Comparison of ENCODE assay signal across 8 cellular contexts in the genomic region with DNA sequence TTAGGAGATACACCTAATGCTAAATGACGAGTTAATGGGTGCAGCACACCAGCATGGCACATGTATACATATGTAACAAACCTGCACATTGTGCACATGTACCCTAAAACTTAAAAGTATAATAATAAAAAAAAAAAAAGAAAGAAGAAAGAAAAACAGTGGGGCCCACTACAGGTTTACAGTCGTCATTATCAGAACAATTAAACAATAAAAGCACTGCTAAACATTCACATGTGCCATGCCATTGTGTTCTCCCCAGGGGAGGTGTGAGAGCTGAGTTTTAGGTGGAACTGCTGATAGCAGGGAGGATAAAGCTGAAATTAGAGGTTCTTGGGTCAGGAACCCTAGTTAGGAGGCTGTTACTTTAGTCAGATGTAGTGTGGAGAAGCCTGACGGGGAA.
DNase-seq lines count a peak whose midpoint lies in the region; ATAC-seq and TF ChIP-seq lines count a peak whose summit lies in the region.
"Not testable (repeated sequence)": the region's sequence is repeated elsewhere in the genome, so short reads cannot be mapped to it uniquely, and the experiment has no call there.

No MANE protein-coding gene starts in this region.

- H3K9me2 ChIP-seq in GM23338 (ENCODE audit: insufficient read depth) = not testable (repeated sequence)

- peaks cover 51 to 52% of the 10 kb centered on the region in 2 donors for H3K36me3 Mint-ChIP-seq in CD14-positive monocyte
- H3K36me3 Mint-ChIP-seq in GM23338 (ENCODE audit: low read depth) = not testable (repeated sequence)
- peaks cover 24% of the 10 kb centered on the region for H3K36me3 Mint-ChIP-seq in activated T-cell treated with anti-CD3 and anti-CD28 coated beads, Interleukin-2, amount 50 U/mL, for 24 hours (ENCODE audit: low read depth)
- peaks cover 22% of the 10 kb centered on the region for H3K36me3 Mint-ChIP-seq in activated naive CD8-positive, alpha-beta T cell treated with anti-CD3 and anti-CD28 coated beads, Interleukin-2, amount 50 U/mL, for 24 hours (ENCODE audit: low read depth)
- H3K36me3 Mint-ChIP-seq in natural killer cell treated with Interleukin-12 subunit alpha and Interleukin-12 subunit beta and Interleukin-15 and Interleukin-18, amount 100 ng/mL, for 72 hours = peaks cover 22% of the 10 kb centered on the region

- not testable (repeated sequence) for H3K4me3 ChIP-seq in GM23338, upper lobe of left lung
- H3K4me3 ChIP-seq in OCI-LY3 (ENCODE audit: low read length) = peak overlapping the region; percentile 2

- peaks cover 35% of the 10 kb centered on the region for H3K4me1 ChIP-seq in GM23338 (ENCODE audit: insufficient read depth)
- H3K4me1 ChIP-seq in OCI-LY3 (ENCODE audit: low read length) = peaks cover 71% of the 10 kb centered on the region
- H3K4me1 ChIP-seq in upper lobe of left lung = peaks cover 0 to 11% (median 0%) of the 10 kb centered on the region in 4 donors

- H3K4me2 ChIP-seq in GM23338 (peak overlapping the region; percentile 4; the same call in 1 of the 2 replicates), OCI-LY3 (ENCODE audit: low read length) (peak overlapping the region; percentile 65)

- not testable (repeated sequence) for H3K9me3 ChIP-seq in OCI-LY3 (ENCODE audit: insufficient read depth, low read length); upper lobe of left lung

- peaks cover 44% of the 10 kb centered on the region for H3K4me1 Mint-ChIP-seq in CD14-positive monocyte
- H3K4me1 Mint-ChIP-seq in GM23338 = peaks cover 40% of the 10 kb centered on the region
- H3K4me1 Mint-ChIP-seq in activated T-cell treated with anti-CD3 and anti-CD28 coated beads, Interleukin-2, amount 50 U/mL, for 24 hours (ENCODE audit: low read depth) = peaks cover 43% of the 10 kb centered on the region
- peaks cover 59% of the 10 kb centered on the region for H3K4me1 Mint-ChIP-seq in activated naive CD8-positive, alpha-beta T cell treated with anti-CD3 and anti-CD28 coated beads, Interleukin-2, amount 50 U/mL, for 24 hours
- H3K4me1 Mint-ChIP-seq in natural killer cell treated with Interleukin-12 subunit alpha and Interleukin-12 subunit beta and Interleukin-15 and Interleukin-18, amount 100 ng/mL, for 72 hours (ENCODE audit: low read depth in 2 of 2) = peaks cover 41 to 57% of the 10 kb centered on the region in 2 donors

- not testable (repeated sequence) for H3K79me2 ChIP-seq in GM23338 (replicated peaks; ENCODE audit: insufficient read depth); OCI-LY3 (ENCODE audit: low read length)

- intact Hi-C loops in CD14-positive monocyte (cut with micrococcal nuclease) = loop anchor here in 1 of 2 donors (2.0 to 5.0 kb wide), 2 partner anchors 107 to 284 kb away; a partner anchor contains a TSS

- not testable (repeated sequence) for H3K27ac ChIP-seq in GM23338 (ENCODE audit: low read depth)
- H3K27ac ChIP-seq in OCI-LY3 (ENCODE audit: low read length) (peak overlapping the region; percentile 95), upper lobe of left lung (peak overlapping the region; percentile 19 to 68 (median 48))

- peak overlapping the region; percentile 95 to 100 (median 99) for H3K27ac Mint-ChIP-seq in CD14-positive monocyte
- H3K27ac Mint-ChIP-seq in GM23338 = peak overlapping the region; percentile 45
- H3K27ac Mint-ChIP-seq in activated T-cell treated with anti-CD3 and anti-CD28 coated beads, Interleukin-2, amount 50 U/mL, for 24 hours = peak overlapping the region; percentile 79
- H3K27ac Mint-ChIP-seq in activated naive CD8-positive, alpha-beta T cell treated with anti-CD3 and anti-CD28 coated beads, Interleukin-2, amount 50 U/mL, for 24 hours = peak overlapping the region; percentile 67
- peak overlapping the region; percentile 13 to 41 for H3K27ac Mint-ChIP-seq in natural killer cell treated with Interleukin-12 subunit alpha and Interleukin-12 subunit beta and Interleukin-15 and Interleukin-18, amount 100 ng/mL, for 72 hours

- H3K27me3 Mint-ChIP-seq in CD14-positive monocyte (ENCODE audit: low read depth in 3 of 3); GM23338 (ENCODE audit: insufficient read depth, low read depth, poor library complexity); activated T-cell treated with anti-CD3 and anti-CD28 coated beads, Interleukin-2, amount 50 U/mL, for 24 hours; activated naive CD8-positive, alpha-beta T cell treated with anti-CD3 and anti-CD28 coated beads, Interleukin-2, amount 50 U/mL, for 24 hours; natural killer cell treated with Interleukin-12 subunit alpha and Interleukin-12 subunit beta and Interleukin-15 and Interleukin-18, amount 100 ng/mL, for 72 hours: not testable (repeated sequence)

- not testable (repeated sequence) for TF ChIP-seq EP300 in upper lobe of left lung (IDR thresholded peaks at IDR 0.05)

- H3K4me3 Mint-ChIP-seq in CD14-positive monocyte = peak overlapping the region in 1 of 2 donors; percentile 27
- H3K4me3 Mint-ChIP-seq in GM23338; activated T-cell treated with anti-CD3 and anti-CD28 coated beads, Interleukin-2, amount 50 U/mL, for 24 hours; activated naive CD8-positive, alpha-beta T cell treated with anti-CD3 and anti-CD28 coated beads, Interleukin-2, amount 50 U/mL, for 24 hours; natural killer cell treated with Interleukin-12 subunit alpha and Interleukin-12 subunit beta and Interleukin-15 and Interleukin-18, amount 100 ng/mL, for 72 hours: not testable (repeated sequence)

- not testable (repeated sequence) for TF ChIP-seq CTCF in CD14-positive monocyte (IDR thresholded peaks at IDR 0.05); GM23338 (conservative IDR thresholded peaks at IDR 0.05; ENCODE audit: low read depth in 2 of 2); OCI-LY3 (IDR thresholded peaks at IDR 0.05; ENCODE audit: low read depth, low read length); upper lobe of left lung (IDR thresholded peaks at IDR 0.05)

- H2AFZ ChIP-seq in GM23338 = not testable (repeated sequence)
- peak overlapping the region; percentile 58; the same call in 1 of the 2 replicates for H2AFZ ChIP-seq in OCI-LY3 (ENCODE audit: low read depth, low read length)

- not testable (repeated sequence) for TF ChIP-seq POLR2A in upper lobe of left lung (IDR thresholded peaks at IDR 0.05)

- peak overlapping the region; percentile 62 for H3K9ac ChIP-seq in OCI-LY3 (ENCODE audit: low read length)

- H3F3A ChIP-seq in GM23338 (replicated peaks; ENCODE audit: low read depth) = not testable (repeated sequence)

- not testable (repeated sequence) for DNase-seq in CD14-positive monocyte (ENCODE audit: low spot score); GM23338 (ENCODE audit: low spot score); activated T-cell treated with anti-CD3 and anti-CD28 coated beads, Interleukin-2, amount 50 U/mL, for 24 hours; activated naive CD8-positive, alpha-beta T cell treated with anti-CD3 and anti-CD28 coated beads, Interleukin-2, amount 50 U/mL, for 24 hours; natural killer cell treated with Interleukin-12 subunit alpha and Interleukin-12 subunit beta and Interleukin-15 and Interleukin-18, amount 100 ng/mL, for 72 hours (ENCODE audit: low spot score); upper lobe of left lung

- not testable (repeated sequence) for H3K9me3 Mint-ChIP-seq in CD14-positive monocyte; GM23338; activated T-cell treated with anti-CD3 and anti-CD28 coated beads, Interleukin-2, amount 50 U/mL, for 24 hours; activated naive CD8-positive, alpha-beta T cell treated with anti-CD3 and anti-CD28 coated beads, Interleukin-2, amount 50 U/mL, for 24 hours; natural killer cell treated with Interleukin-12 subunit alpha and Interleukin-12 subunit beta and Interleukin-15 and Interleukin-18, amount 100 ng/mL, for 72 hours

- not testable (repeated sequence) for H4K20me1 ChIP-seq in GM23338 (replicated peaks; ENCODE audit: insufficient read depth); OCI-LY3 (ENCODE audit: insufficient read depth, low read length)

- ATAC-seq in GM23338 = peak; percentile 34; the same call in 2 of the 3 replicates
- peak; percentile 5 for ATAC-seq in HG03558 (IDR thresholded peaks at IDR 0.05; ENCODE audit: extremely low read depth, unreplicated experiment)
- ATAC-seq in activated naive CD8-positive, alpha-beta T cell treated with anti-CD3 and anti-CD28 coated beads, Interleukin-2, amount 50 U/mL, for 24 hours; natural killer cell treated with Interleukin-12 subunit alpha and Interleukin-12 subunit beta and Interleukin-15 and Interleukin-18, amount 100 ng/mL, for 72 hours; upper lobe of left lung (ENCODE audit: low FRiP score in 2 of 2): not testable (repeated sequence)

- WGBS in upper lobe of left lung, 2 donors = 77 to 82% methylated on average over 3 of the region's 3 CpGs

- not testable (repeated sequence) for H3K36me3 ChIP-seq in GM23338 (ENCODE audit: insufficient read depth); OCI-LY3 (replicated peaks; ENCODE audit: low read depth, low read length); upper lobe of left lung

- not testable (repeated sequence) for H3K27me3 ChIP-seq in GM23338 (ENCODE audit: insufficient read depth); OCI-LY3 (ENCODE audit: low read depth, low read length); upper lobe of left lung

Comparison
In these comparisons a context has a peak if more than half of its experiments do, and no peak if none do; other contexts are left out.
1. H3K27ac Mint-ChIP-seq: peak in every context shown above with its lines; median percentile 99 in CD14-positive monocyte; 79 in activated T-cell treated with anti-CD3 and anti-CD28 coated beads, Interleukin-2, amount 50 U/mL, for 24 hours; 67 in activated naive CD8-positive, alpha-beta T cell treated with anti-CD3 and anti-CD28 coated beads, Interleukin-2, amount 50 U/mL, for 24 hours; 45 in GM23338; 27 in natural killer cell treated with Interleukin-12 subunit alpha and Interleukin-12 subunit beta and Interleukin-15 and Interleukin-18, amount 100 ng/mL, for 72 hours.